18 cellular contexts compared by ENCODE assay signal in the genomic region with DNA sequence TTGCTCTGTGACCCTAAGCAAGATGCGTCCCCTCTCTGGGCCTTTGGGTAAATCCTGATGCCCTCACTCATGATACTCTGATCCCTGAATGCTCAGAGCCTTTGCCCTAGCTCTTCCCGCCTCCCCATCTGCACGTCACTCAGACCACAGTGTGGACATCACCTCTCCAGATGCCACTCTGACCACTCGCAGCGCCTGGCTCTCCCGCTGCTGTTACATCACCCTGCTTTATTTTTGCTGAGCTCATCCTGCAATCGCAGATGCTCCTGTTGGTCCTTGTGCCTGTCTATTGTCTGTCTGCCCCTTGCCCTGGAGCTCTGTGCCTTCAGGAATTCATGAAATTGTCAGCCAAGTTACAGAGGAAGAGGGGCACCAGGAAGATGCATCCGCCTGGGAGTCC. TPM values are rescaled to one million over a fixed set of nuclear protein-coding genes. Genes with fewer than 3 reads are reported as not detected.
DNase-seq lines count a peak whose midpoint lies in the region; ATAC-seq, FAIRE-seq and TF ChIP-seq lines count a peak whose summit lies in the region.
"Had no signal": no experiment of that assay in that cellular context is flagged by ENCODE, and none has a peak within 500 bp of the region (broad histone marks: within the 10 kb centered on the region; RNA-seq: fewer than 3 reads in every experiment).

No MANE protein-coding gene starts in this region.

- no peak for FAIRE-seq in GM19239 (lab: Jason Lieb, UNC)

- H3K79me2 ChIP-seq in DND-41 (ENCODE audit: insufficient read depth, low read length), result peaks cover 43% of the 10 kb centered on the region

- H3K4me1 Mint-ChIP-seq in endothelial cell (ENCODE audit: unreplicated experiment), result no peaks in the 10 kb centered on the region

- H3K4me3 ChIP-seq in DND-41 (ENCODE audit: low read depth in 1 of 2, low read length in 2 of 2) (no peak overlapping the region), stomach (no peak overlapping the region)

- no peak for TF ChIP-seq POLR2A in stomach (IDR thresholded peaks at IDR 0.05)

- H3K9me3 ChIP-seq in DND-41 (ENCODE audit: insufficient read depth, low read length, severe bottlenecking) (no peaks in the 10 kb centered on the region), stomach (no peaks in the 10 kb centered on the region)

- H3K9me3 Mint-ChIP-seq in endothelial cell (ENCODE audit: unreplicated experiment), result no peaks in the 10 kb centered on the region
- H3K9me3 Mint-ChIP-seq: CD4-positive, CD25-positive, alpha-beta regulatory T cell; naive B cell had no signal

- TF ChIP-seq CTCF in DND-41 (IDR thresholded peaks at IDR 0.05; ENCODE audit: borderline replicate concordance, extremely low read depth, low read length, poor library complexity, severe bottlenecking), result no peak
- no peak for TF ChIP-seq CTCF in endothelial cell (IDR thresholded peaks at IDR 0.05; ENCODE audit: unreplicated experiment)
- TF ChIP-seq CTCF in stomach (IDR thresholded peaks at IDR 0.05), result no peak

- H3K36me3 Mint-ChIP-seq in endothelial cell (ENCODE audit: low read depth, unreplicated experiment), result no peaks in the 10 kb centered on the region
- H3K36me3 Mint-ChIP-seq: activated naive CD8-positive, alpha-beta T cell; naive B cell had no signal

- H3K27ac Mint-ChIP-seq in endothelial cell (ENCODE audit: unreplicated experiment), result peak overlapping the region; percentile 2
- H3K27ac Mint-ChIP-seq: activated naive CD8-positive, alpha-beta T cell had no signal

- no peak overlapping the region for H3K4me3 Mint-ChIP-seq in endothelial cell (ENCODE audit: unreplicated experiment)
- H3K4me3 Mint-ChIP-seq: activated naive CD8-positive, alpha-beta T cell; CD4-positive, CD25-positive, alpha-beta regulatory T cell had no signal

- H3K27ac ChIP-seq in DND-41 (ENCODE audit: low read length), result peak overlapping the region; percentile 47
- no peak overlapping the region for H3K27ac ChIP-seq in stomach

- H3K4me2 ChIP-seq in DND-41 (ENCODE audit: insufficient read depth, low read length), result no peak overlapping the region

- no peak for ATAC-seq in DND-41 (ENCODE audit: insufficient read depth, low read depth)
- ATAC-seq in left colon, result no peak
- ATAC-seq: left ventricle myocardium superior had no signal

- peak; percentile 17 to 36 for DNase-seq in AML-193 (lab: John Stamatoyannopoulos, UW)
- no peak for DNase-seq in DND-41
- DNase-seq in SHP77 treated with DMSO at 0.1 percent for 48 hours (lab: John Stamatoyannopoulos, UW), result peak; percentile 68
- DNase-seq in endothelial cell (ENCODE audit: low spot score), result no peak
- DNase-seq in left colon, result no peak
- no peak for DNase-seq in GM19239 (ENCODE audit: insufficient read length, low spot score)
- DNase-seq in stomach, result no peak
- DNase-seq in KG1 (lab: John Stamatoyannopoulos, UW), result no peak
- DNase-seq: CD4-positive, CD25-positive, alpha-beta regulatory T cell; effector CD4-positive, alpha-beta T cell; left ventricle myocardium superior; naive B cell; NCI-H1436 treated with DMSO at 0.1 percent for 48 hours; NCI-H524 treated with DMSO at 0.1 percent for 48 hours; RPMI8226; substantia nigra; T1000 had no signal

- peaks cover 46% of the 10 kb centered on the region for H3K36me3 ChIP-seq in DND-41 (ENCODE audit: insufficient read depth, low read length)
- no peaks in the 10 kb centered on the region for H3K36me3 ChIP-seq in stomach

- H2AFZ ChIP-seq in DND-41 (ENCODE audit: low read depth, low read length), result no peak overlapping the region

- H3K4me1 ChIP-seq in DND-41 (ENCODE audit: insufficient read depth, low read length) (peaks cover 51% of the 10 kb centered on the region), stomach (peaks cover 6 to 40% (median 13%) of the 10 kb centered on the region in 4 donors)

- peaks cover 9% of the 10 kb centered on the region for H3K27me3 Mint-ChIP-seq in endothelial cell (ENCODE audit: unreplicated experiment)
- H3K27me3 Mint-ChIP-seq: activated naive CD8-positive, alpha-beta T cell; CD4-positive, CD25-positive, alpha-beta regulatory T cell had no signal

- peaks cover 38% of the 10 kb centered on the region for H4K20me1 ChIP-seq in DND-41 (ENCODE audit: insufficient read depth, low read length)

- intact Hi-C loops in left colon (cut with DNase I, micrococcal nuclease) (loop anchor here (5.0 kb wide), 1 partner anchor 126 kb away; the partner anchor contains the start of gene RNF215 (in 2 of the 2)), stomach (cut with DNase I; ENCODE audit: low total_unique reads) (loop anchor here (5.0 kb wide), 1 partner anchor 154 kb away; no protein-coding TSS in a partner anchor)

- no peaks in the 10 kb centered on the region for H3K27me3 ChIP-seq in DND-41 (ENCODE audit: insufficient read depth, low read length, poor library complexity)
- H3K27me3 ChIP-seq in stomach, result no peaks in the 10 kb centered on the region

- no peak overlapping the region for H3K9ac ChIP-seq in DND-41 (ENCODE audit: low read depth, low read length)

- no peak for TF ChIP-seq EP300 in stomach (IDR thresholded peaks at IDR 0.05)

- WGBS in stomach, 5 donors, result 76 to 90% (median 87%) methylated on average over 8 of the region's 8 CpGs

RNA-seq across cellular contexts. Expression of gene OSM, which starts 5.5 kb away (rescaled TPM):
- total RNA-seq in endothelial cell (ENCODE audit: unreplicated experiment) (not detected), left colon (under 1 TPM in 1 of 2 donors, not detected in 1; 0.20 TPM), stomach (1 to 10 TPM in 1 of 5 donors, not detected in 4; 1.3 TPM)
- polyA plus RNA-seq in stomach, result 10 to 100 TPM in 1 of 3 donors, 1 to 10 TPM in 1, under 1 TPM in 1; 0.33 to 22.7 (median 1.1) TPM
- total RNA-seq: left ventricle myocardium superior had no signal

RNA-seq across cellular contexts. Expression of gene LIF, which starts 14.6 kb away (rescaled TPM):
- total RNA-seq in endothelial cell (ENCODE audit: unreplicated experiment) (0.23 TPM), left colon (10 to 100 TPM in 1 of 2 donors, 1 to 10 TPM in 1; 8.2 to 11.7 TPM), stomach (1 to 10 TPM in 3 of 5 donors, not detected in 2; 2.0 to 2.4 (median 2.3) TPM)
- polyA plus RNA-seq in stomach, result 1 to 10 TPM in 2 of 3 donors, under 1 TPM in 1; 0.35 to 5.0 (median 1.4) TPM
- polyA plus RNA-seq: CD4-positive, CD25-positive, alpha-beta regulatory T cell had no signal

RNA-seq across cellular contexts. Expression of gene CASTOR1, which starts 28.2 kb away (rescaled TPM):
- total RNA-seq in endothelial cell (ENCODE audit: unreplicated experiment), result 17.2 TPM
- total RNA-seq in left colon, result 1 to 10 TPM; 3.7 to 4.2 TPM
- 10 to 100 TPM in 1 of 5 donors, 1 to 10 TPM in 4; 1.2 to 57.8 (median 3.7) TPM for total RNA-seq in stomach
- 10 to 100 TPM in 1 of 3 donors, 1 to 10 TPM in 2; 6.6 to 17.0 (median 7.3) TPM for polyA plus RNA-seq in stomach

Comparison
In these comparisons a context has a peak if more than half of its experiments do, and no peak if none do; other contexts are left out.
1. DNase-seq: peak in AML-193 (2 of 2) and SHP77 treated with DMSO at 0.1 percent for 48 hours (single experiment); none in DND-41 (single experiment), endothelial cell (single experiment), left colon (0 of 2), GM19239 (single experiment), stomach (single experiment) and KG1 (single experiment).